In genomic region chr2:38601061-38601460, GRCh38 we compare ENCODE assay signal across 9 cellular contexts. TPM values are rescaled to one million over a fixed set of nuclear protein-coding genes. Genes with fewer than 3 reads are reported as not detected.
DNase-seq lines count a peak whose midpoint lies in the region; ATAC-seq and TF ChIP-seq lines count a peak whose summit lies in the region.
"Had no signal": no experiment of that assay in that cellular context is flagged by ENCODE, and none has a peak within 500 bp of the region (broad histone marks: within the 10 kb centered on the region; RNA-seq: fewer than 3 reads in every experiment).

No MANE protein-coding gene starts in this region.

- H3K4me1 ChIP-seq in ascending aorta (peaks cover 4 to 34% of the 10 kb centered on the region in 2 donors), right lobe of liver (peaks cover 0 to 15% (median 7%) of the 10 kb centered on the region in 4 donors), upper lobe of left lung (peaks cover 39 to 59% (median 43%) of the 10 kb centered on the region in 4 donors)

- peak overlapping the region; percentile 74 for H3K27ac Mint-ChIP-seq in activated naive CD4-positive, alpha-beta T cell treated with anti-CD3 and anti-CD28 coated beads, Interleukin-2, amount 50 U/mL, for 24 hours

- no peak for DNase-seq in activated naive CD4-positive, alpha-beta T cell treated with anti-CD3 and anti-CD28 coated beads, Interleukin-2, amount 50 U/mL, for 16 hours
- no peak for DNase-seq in ascending aorta (ENCODE audit: low spot score in 2 of 2)
- no peak for DNase-seq in right lobe of liver
- no peak for DNase-seq in upper lobe of left lung
- no peak for DNase-seq in NCI-H2227 (lab: John Stamatoyannopoulos, UW; ENCODE audit: unreplicated experiment)
- DNase-seq in H4 (ENCODE audit: low spot score) = no peak
- DNase-seq in NCI-H446 (lab: John Stamatoyannopoulos, UW) = no peak
- DNase-seq: NCI-H526 had no signal

- H3K4me3 Mint-ChIP-seq in activated naive CD4-positive, alpha-beta T cell treated with anti-CD3 and anti-CD28 coated beads, Interleukin-2, amount 50 U/mL, for 24 hours = peak overlapping the region; percentile 93

- ATAC-seq in right lobe of liver (no peak), upper lobe of left lung (ENCODE audit: low FRiP score in 2 of 2) (no peak)

- no peaks in the 10 kb centered on the region for H3K9me3 Mint-ChIP-seq in activated naive CD4-positive, alpha-beta T cell treated with anti-CD3 and anti-CD28 coated beads, Interleukin-2, amount 50 U/mL, for 24 hours

- no peak for TF ChIP-seq POLR2A in right lobe of liver (IDR thresholded peaks at IDR 0.05)
- TF ChIP-seq POLR2A in upper lobe of left lung (IDR thresholded peaks at IDR 0.05) = no peak

- TF ChIP-seq CTCF in ascending aorta (IDR thresholded peaks at IDR 0.05) (no peak), right lobe of liver (IDR thresholded peaks at IDR 0.05) (no peak), upper lobe of left lung (IDR thresholded peaks at IDR 0.05) (no peak)

- no peak for TF ChIP-seq EP300 in upper lobe of left lung (IDR thresholded peaks at IDR 0.05)

- no peaks in the 10 kb centered on the region for H3K9me3 ChIP-seq in ascending aorta
- no peaks in the 10 kb centered on the region for H3K9me3 ChIP-seq in right lobe of liver
- H3K9me3 ChIP-seq in upper lobe of left lung = no peaks in the 10 kb centered on the region

- H3K4me3 ChIP-seq in ascending aorta (peak overlapping the region; percentile 90 to 91), right lobe of liver (peak overlapping the region; percentile 68 to 92 (median 81)), upper lobe of left lung (peak overlapping the region in 3 of 4 donors; percentile 65 to 86 (median 75))

- H3K36me3 Mint-ChIP-seq in activated naive CD4-positive, alpha-beta T cell treated with anti-CD3 and anti-CD28 coated beads, Interleukin-2, amount 50 U/mL, for 24 hours = peaks cover 8% of the 10 kb centered on the region

- H3K27me3 Mint-ChIP-seq in activated naive CD4-positive, alpha-beta T cell treated with anti-CD3 and anti-CD28 coated beads, Interleukin-2, amount 50 U/mL, for 24 hours = no peaks in the 10 kb centered on the region

- H3K27ac ChIP-seq in ascending aorta (peak overlapping the region; percentile 96 to 99), right lobe of liver (peak overlapping the region in 2 of 3 donors; percentile 92 to 97), upper lobe of left lung (peak overlapping the region; percentile 92 to 99 (median 96))

- peaks cover 60% of the 10 kb centered on the region for H3K4me1 Mint-ChIP-seq in activated naive CD4-positive, alpha-beta T cell treated with anti-CD3 and anti-CD28 coated beads, Interleukin-2, amount 50 U/mL, for 24 hours

- H3K27me3 ChIP-seq in ascending aorta (no peaks in the 10 kb centered on the region), right lobe of liver (no peaks in the 10 kb centered on the region), upper lobe of left lung (no peaks in the 10 kb centered on the region)

- intact Hi-C loops in ascending aorta (cut with DNase I) = loop anchor here (5.0 kb wide), 1 partner anchor 64 kb away; no protein-coding TSS in a partner anchor
- intact Hi-C loops in right lobe of liver (cut with DNase I) = no loop called here

- no peaks in the 10 kb centered on the region for H3K36me3 ChIP-seq in ascending aorta
- H3K36me3 ChIP-seq in right lobe of liver = no peaks in the 10 kb centered on the region
- H3K36me3 ChIP-seq in upper lobe of left lung = no peaks in the 10 kb centered on the region

- WGBS in right lobe of liver (ENCODE audit: insufficient coverage, low coverage, low lambda C conversion rate, missing lambda C conversion rate) = 6% methylated on average over 6 of the region's 6 CpGs
- WGBS in upper lobe of left lung, 2 donors = 6 to 8% methylated on average over 6 of the region's 6 CpGs

RNA-seq across cellular contexts. Expression of gene HNRNPLL, which starts 1.7 kb away (rescaled TPM):
- 10.6 TPM for total RNA-seq in ascending aorta
- 10 to 100 TPM in 5 of 6 experiments, 1 to 10 TPM in 1; 9.2 to 15.9 (median 13.9) TPM for total RNA-seq in right lobe of liver
- total RNA-seq in upper lobe of left lung = 10 to 100 TPM; 41.0 to 71.3 (median 46.2) TPM
- total RNA-seq in H4 (2014; rRNA removed; shearing (Covaris generic)) = 32.9 and 42.3 TPM in 2 replicates
